ENCODE assay signal across 8 cellular contexts in genomic region chr3:156681003-156681402, GRCh38. TPM values are rescaled to one million over a fixed set of nuclear protein-coding genes. Genes with fewer than 3 reads are reported as not detected.
DNase-seq lines count a peak whose midpoint lies in the region; ATAC-seq and TF ChIP-seq lines count a peak whose summit lies in the region.

No MANE protein-coding gene starts in this region.

- 9 to 28% methylated on average over 4 of the region's 4 CpGs for WGBS in upper lobe of left lung, 2 donors

- H3K4me1 ChIP-seq in upper lobe of left lung, result peaks cover 44 to 75% (median 69%) of the 10 kb centered on the region in 4 donors

- no peaks in the 10 kb centered on the region for H3K9me3 ChIP-seq in upper lobe of left lung

- H3K36me3 ChIP-seq in upper lobe of left lung, result peaks cover 0 to 28% (median 9%) of the 10 kb centered on the region in 4 donors

- DNase-seq in AG10803 (ENCODE audit: low read depth), result peak; percentile 93
- peak; percentile 92 for DNase-seq in NCI-H2029 (lab: John Stamatoyannopoulos, UW)
- no peak for DNase-seq in activated T-helper 1 cell treated with anti-CD3 and anti-CD28 coated beads, Interleukin-12 subunit alpha, Interleukin-12 subunit beta, Interleukin-2, Interleukin-4 antibody, amounts not matched to agents 30 ng/mL and 10 ng/mL and 1 ng/mL, durations not matched to agents 14 hours and 24 hours and 36 hours (ENCODE audit: low spot score)
- peak; percentile 17 to 37 (median 31) for DNase-seq in immature natural killer cell
- peak in 1 of 2 donors; percentile 35 for DNase-seq in upper lobe of left lung
- no peak for DNase-seq in effector CD4-positive, alpha-beta T cell

- peak overlapping the region in 2 of 4 donors; percentile 51 to 53 for H3K27ac ChIP-seq in upper lobe of left lung

- peak overlapping the region; percentile 5 for H3K27ac Mint-ChIP-seq in activated T-helper 1 cell treated with anti-CD3 and anti-CD28 coated beads, Interleukin-12 subunit alpha, Interleukin-12 subunit beta, Interleukin-2, Interleukin-4 antibody, amounts not matched to agents 30 ng/mL and 10 ng/mL and 1 ng/mL, durations not matched to agents 14 hours and 24 hours and 36 hours
- H3K27ac Mint-ChIP-seq in immature natural killer cell, result peak overlapping the region; percentile 36 to 85 (median 71)

- H3K4me3 ChIP-seq in AG10803 (ENCODE audit: low read length) (peak overlapping the region; percentile 81), upper lobe of left lung (peak overlapping the region in 1 of 4 donors; percentile 17)

- H3K4me1 Mint-ChIP-seq in activated T-helper 1 cell treated with anti-CD3 and anti-CD28 coated beads, Interleukin-12 subunit alpha, Interleukin-12 subunit beta, Interleukin-2, Interleukin-4 antibody, amounts not matched to agents 30 ng/mL and 10 ng/mL and 1 ng/mL, durations not matched to agents 14 hours and 24 hours and 36 hours (ENCODE audit: low read depth), result peaks cover 88% of the 10 kb centered on the region
- H3K4me1 Mint-ChIP-seq in immature natural killer cell, result peaks cover 84 to 94% of the 10 kb centered on the region in 2 donors

- no peaks in the 10 kb centered on the region for H3K27me3 Mint-ChIP-seq in activated T-helper 1 cell treated with anti-CD3 and anti-CD28 coated beads, Interleukin-12 subunit alpha, Interleukin-12 subunit beta, Interleukin-2, Interleukin-4 antibody, amounts not matched to agents 30 ng/mL and 10 ng/mL and 1 ng/mL, durations not matched to agents 14 hours and 24 hours and 36 hours (ENCODE audit: insufficient read depth)
- peaks cover 6 to 10% (median 8%) of the 10 kb centered on the region in 3 donors for H3K27me3 Mint-ChIP-seq in immature natural killer cell (ENCODE audit: low read depth in 3 of 3)

- ATAC-seq in GM18508 (IDR thresholded peaks at IDR 0.05; ENCODE audit: insufficient read depth, unreplicated experiment), result peak; percentile 43
- ATAC-seq in HG02885 (IDR thresholded peaks at IDR 0.05; ENCODE audit: poor library complexity, unreplicated experiment), result peak; percentile 80
- ATAC-seq in upper lobe of left lung (ENCODE audit: low FRiP score in 2 of 2), result peak; percentile 91 to 92

- TF ChIP-seq EP300 in upper lobe of left lung (IDR thresholded peaks at IDR 0.05), result peak in 1 of 4 donors; percentile 27

- H3K4me3 Mint-ChIP-seq in activated T-helper 1 cell treated with anti-CD3 and anti-CD28 coated beads, Interleukin-12 subunit alpha, Interleukin-12 subunit beta, Interleukin-2, Interleukin-4 antibody, amounts not matched to agents 30 ng/mL and 10 ng/mL and 1 ng/mL, durations not matched to agents 14 hours and 24 hours and 36 hours, result peak overlapping the region; percentile 55
- peak overlapping the region; percentile 58 to 79 (median 70) for H3K4me3 Mint-ChIP-seq in immature natural killer cell

- peaks cover 48% of the 10 kb centered on the region for H3K36me3 Mint-ChIP-seq in activated T-helper 1 cell treated with anti-CD3 and anti-CD28 coated beads, Interleukin-12 subunit alpha, Interleukin-12 subunit beta, Interleukin-2, Interleukin-4 antibody, amounts not matched to agents 30 ng/mL and 10 ng/mL and 1 ng/mL, durations not matched to agents 14 hours and 24 hours and 36 hours (ENCODE audit: low read depth)
- H3K36me3 Mint-ChIP-seq in immature natural killer cell, result peaks cover 16 to 25% (median 20%) of the 10 kb centered on the region in 3 donors

- intact Hi-C loops in activated T-helper 1 cell treated with anti-CD3 and anti-CD28 coated beads, Interleukin-12 subunit alpha, Interleukin-12 subunit beta, Interleukin-2, Interleukin-4 antibody, amounts not matched to agents 30 ng/mL and 10 ng/mL and 1 ng/mL, durations not matched to agents 14 hours and 24 hours and 36 hours (cut with micrococcal nuclease), result no loop called here

- TF ChIP-seq POLR2A in upper lobe of left lung (IDR thresholded peaks at IDR 0.05), result no peak

- TF ChIP-seq CTCF in AG10803 (conservative IDR thresholded peaks at IDR 0.05; ENCODE audit: low read length) (no peak), upper lobe of left lung (IDR thresholded peaks at IDR 0.05) (no peak)

- no peaks in the 10 kb centered on the region for H3K9me3 Mint-ChIP-seq in activated T-helper 1 cell treated with anti-CD3 and anti-CD28 coated beads, Interleukin-12 subunit alpha, Interleukin-12 subunit beta, Interleukin-2, Interleukin-4 antibody, amounts not matched to agents 30 ng/mL and 10 ng/mL and 1 ng/mL, durations not matched to agents 14 hours and 24 hours and 36 hours
- H3K9me3 Mint-ChIP-seq in immature natural killer cell, result no peaks in the 10 kb centered on the region

- no peaks in the 10 kb centered on the region for H3K27me3 ChIP-seq in upper lobe of left lung

RNA-seq across cellular contexts. Expression of gene TIPARP, which starts 6.6 kb away (rescaled TPM):
- 20.8 and 21.9 TPM in 2 replicates for total RNA-seq in activated T-helper 1 cell treated with anti-CD3 and anti-CD28 coated beads, Interleukin-12 subunit alpha, Interleukin-12 subunit beta, Interleukin-2, Interleukin-4 antibody, amounts not matched to agents 30 ng/mL and 10 ng/mL and 1 ng/mL, durations not matched to agents 14 hours and 24 hours and 36 hours
- polyA plus RNA-seq in immature natural killer cell, result 10 to 100 TPM; 21.7 to 32.6 (median 22.6) TPM
- total RNA-seq in upper lobe of left lung, result 10 to 100 TPM; 21.5 to 84.7 (median 50.6) TPM

Comparison
In these comparisons a context has a peak if more than half of its experiments do, and no peak if none do; other contexts are left out.
1. DNase-seq: peak in AG10803 (single experiment), NCI-H2029 (single experiment) and immature natural killer cell (3 of 3); none in activated T-helper 1 cell treated with anti-CD3 and anti-CD28 coated beads, Interleukin-12 subunit alpha, Interleukin-12 subunit beta, Interleukin-2, Interleukin-4 antibody, amounts not matched to agents 30 ng/mL and 10 ng/mL and 1 ng/mL, durations not matched to agents 14 hours and 24 hours and 36 hours (single experiment) and effector CD4-positive, alpha-beta T cell (single experiment).
2. Peak in every context shown above with its lines, with median percentiles within 50 percentile points of each other: ATAC-seq.